ENCODE assay signal across 24 cellular contexts in genomic region chr1:98523256-98523655, GRCh38.
DNase-seq lines count a peak whose midpoint lies in the region; ATAC-seq and TF ChIP-seq lines count a peak whose summit lies in the region.
"Had no signal": no experiment of that assay in that cellular context is flagged by ENCODE, and none has a peak within 500 bp of the region (broad histone marks: within the 10 kb centered on the region; RNA-seq: fewer than 3 reads in every experiment).

No MANE protein-coding gene starts in this region.

- no peak overlapping the region for H3K27ac ChIP-seq in foreskin keratinocyte
- no peak overlapping the region for H3K27ac ChIP-seq in vagina
- no peak overlapping the region for H3K27ac ChIP-seq in sigmoid colon
- H3K27ac ChIP-seq: BLaER1, SK-N-MC had no signal

- H3K27me3 ChIP-seq in foreskin keratinocyte (no peaks in the 10 kb centered on the region), vagina (no peaks in the 10 kb centered on the region), sigmoid colon (no peaks in the 10 kb centered on the region)
- H3K27me3 ChIP-seq: BLaER1 had no signal

- DNase-seq in Daoy (ENCODE audit: low read depth), result peak; percentile 5
- peak; percentile 5 for DNase-seq in M059J (ENCODE audit: low read depth)
- DNase-seq in astrocyte of the cerebellum (ENCODE audit: low read depth), result peak; percentile 13
- DNase-seq in foreskin keratinocyte, result peak; percentile 6 to 29
- no peak for DNase-seq in midbrain (lab: John Stamatoyannopoulos, UW)
- DNase-seq in NOMO-1 (lab: John Stamatoyannopoulos, UW; ENCODE audit: unreplicated experiment in 2 of 2), result no peak
- no peak for DNase-seq in vagina (ENCODE audit: extremely low spot score in 2 of 2)
- no peak for DNase-seq in sigmoid colon
- DNase-seq: CD4-positive, alpha-beta T cell; GDM1; HCEC 1CT; IMR-90; KG1; NCI-H1048; NCI-H1417 treated with DMSO at 0.1 percent for 48 hours; NCI-H1694 treated with DMSO at 0.1 percent for 48 hours; NCI-H2107; NCI-H446; NCI-H524 treated with DMSO at 0.1 percent for 48 hours; SIG-M5 had no signal

- intact Hi-C loops in vagina (cut with DNase I), result no loop called here
- intact Hi-C loops in sigmoid colon (cut with DNase I), result no loop called here

- no peak for TF ChIP-seq EP300 in sigmoid colon (IDR thresholded peaks at IDR 0.05)

- ATAC-seq in foreskin keratinocyte, result no peak
- ATAC-seq: GM12878, Panc1 had no signal

- H3K36me3 ChIP-seq in vagina, result no peaks in the 10 kb centered on the region
- H3K36me3 ChIP-seq in sigmoid colon, result no peaks in the 10 kb centered on the region
- H3K36me3 ChIP-seq: BLaER1 had no signal

- H3K9me3 ChIP-seq in vagina, result no peaks in the 10 kb centered on the region
- H3K9me3 ChIP-seq in sigmoid colon, result no peaks in the 10 kb centered on the region

- TF ChIP-seq CTCF in astrocyte of the cerebellum (IDR thresholded peaks at IDR 0.05; ENCODE audit: low read depth, low read length, missing control alignments), result no peak
- no peak for TF ChIP-seq CTCF in foreskin keratinocyte (conservative IDR thresholded peaks at IDR 0.05)
- no peak for TF ChIP-seq CTCF in vagina (IDR thresholded peaks at IDR 0.05)
- TF ChIP-seq CTCF in sigmoid colon (IDR thresholded peaks at IDR 0.05), result no peak

- in situ Hi-C loops in astrocyte of the cerebellum (cut with HindIII; ENCODE audit: low sequenced_read_pairs), result no loop called here

- H3K4me3 ChIP-seq in astrocyte of the cerebellum (ENCODE audit: low read depth, low read length) (no peak overlapping the region), vagina (no peak overlapping the region), sigmoid colon (no peak overlapping the region)
- H3K4me3 ChIP-seq: BLaER1, GM12878, SK-N-MC had no signal

- no peaks in the 10 kb centered on the region for H3K4me1 ChIP-seq in foreskin keratinocyte
- no peaks in the 10 kb centered on the region for H3K4me1 ChIP-seq in vagina
- H3K4me1 ChIP-seq in sigmoid colon, result no peaks in the 10 kb centered on the region
- H3K4me1 ChIP-seq: BLaER1 had no signal

- 79 to 80% methylated on average over 4 of the region's 4 CpGs for WGBS in sigmoid colon, 2 donors

- TF ChIP-seq POLR2A in vagina (IDR thresholded peaks at IDR 0.05) (no peak), sigmoid colon (IDR thresholded peaks at IDR 0.05) (no peak)

Comparison
In these comparisons a context has a peak if more than half of its experiments do, and no peak if none do; other contexts are left out.
1. DNase-seq: peak in Daoy (single experiment), M059J (single experiment), astrocyte of the cerebellum (single experiment) and foreskin keratinocyte (2 of 2); none in midbrain (single experiment), NOMO-1 (0 of 2), vagina (0 of 2) and sigmoid colon (single experiment).